9 cellular contexts compared by ENCODE assay signal in genomic region chr1:209808059-209808494, GRCh38. TPM values are rescaled to one million over a fixed set of nuclear protein-coding genes. Genes with fewer than 3 reads are reported as not detected.
DNase-seq lines count a peak whose midpoint lies in the region; ATAC-seq and TF ChIP-seq lines count a peak whose summit lies in the region.
"Had no signal": no experiment of that assay in that cellular context is flagged by ENCODE, and none has a peak within 500 bp of the region (broad histone marks: within the 10 kb centered on the region; RNA-seq: fewer than 3 reads in every experiment).

No MANE protein-coding gene starts in this region.

- peaks cover 11% of the 10 kb centered on the region for H3K4me1 Mint-ChIP-seq in type B pancreatic cell (ENCODE audit: unreplicated experiment)

- H3K4me3 Mint-ChIP-seq in type B pancreatic cell: no peak overlapping the region

- H3K9me3 Mint-ChIP-seq in type B pancreatic cell: no peaks in the 10 kb centered on the region

- ATAC-seq in HG02852 (IDR thresholded peaks at IDR 0.05; ENCODE audit: unreplicated experiment) (no peak), HG02763 (IDR thresholded peaks at IDR 0.05; ENCODE audit: unreplicated experiment) (no peak), HG03175 (IDR thresholded peaks at IDR 0.05; ENCODE audit: unreplicated experiment) (no peak)

- H3K27me3 Mint-ChIP-seq in type B pancreatic cell: peaks cover 28% of the 10 kb centered on the region

- peak overlapping the region; percentile 19 for H3K27ac Mint-ChIP-seq in type B pancreatic cell

- DNase-seq in NCI-H748 (lab: John Stamatoyannopoulos, UW; ENCODE audit: unreplicated experiment): peak; percentile 50
- no peak for DNase-seq in NCI-H748 treated with DMSO at 0.1 percent for 48 hours (lab: John Stamatoyannopoulos, UW)
- peak; percentile 91 for DNase-seq in SHP77 (lab: John Stamatoyannopoulos, UW)
- peak; percentile 88 for DNase-seq in foreskin melanocyte
- no peak for DNase-seq in type B pancreatic cell (ENCODE audit: extremely low spot score, unreplicated experiment)
- DNase-seq: stimulated activated CD8-positive, alpha-beta memory T cell treated with anti-CD3 and anti-CD28 coated beads, Interleukin-4, amount 100 ng/mL, for 48 hours had no signal

- H3K36me3 Mint-ChIP-seq in type B pancreatic cell: no peaks in the 10 kb centered on the region

- TF ChIP-seq CTCF in type B pancreatic cell (conservative IDR thresholded peaks at IDR 0.05): no peak

RNA-seq across cellular contexts. Expression of gene IRF6, which starts 2.1 kb away (rescaled TPM):
- total RNA-seq in type B pancreatic cell (ENCODE audit: low replicate concordance): 28.2 and 67.4 TPM in 2 replicates

RNA-seq across cellular contexts. Expression of gene UTP25, which starts 19.7 kb away (rescaled TPM):
- 8.4 and 9.4 TPM in 2 replicates for total RNA-seq in type B pancreatic cell (ENCODE audit: low replicate concordance)

RNA-seq across cellular contexts. Expression of gene C1orf74, which starts 23.7 kb away (rescaled TPM):
- total RNA-seq in type B pancreatic cell (ENCODE audit: low replicate concordance): 3.6 TPM in 2 replicates

RNA-seq across cellular contexts. Expression of gene TRAF3IP3, which starts 52.2 kb away (rescaled TPM):
- 1.7 TPM in 1 of 2 replicates, not detected in the other for total RNA-seq in type B pancreatic cell (ENCODE audit: low replicate concordance)

Comparison
In these comparisons a context has a peak if more than half of its experiments do, and no peak if none do; other contexts are left out.
1. DNase-seq: peak in NCI-H748 (single experiment), SHP77 (2 of 2) and foreskin melanocyte (single experiment); none in NCI-H748 treated with DMSO at 0.1 percent for 48 hours (single experiment) and type B pancreatic cell (single experiment).